Comparison of ENCODE assay signal across 8 cellular contexts in genomic region chr16:4404247-4404966, GRCh38. TPM values are rescaled to one million over a fixed set of nuclear protein-coding genes. Genes with fewer than 3 reads are reported as not detected.
DNase-seq lines count a peak whose midpoint lies in the region; ATAC-seq and TF ChIP-seq lines count a peak whose summit lies in the region.

No MANE protein-coding gene starts in this region.

- peak overlapping the region; percentile 32 for H3K4me3 Mint-ChIP-seq in neural crest cell

- no peak for ATAC-seq in GM18873 (IDR thresholded peaks at IDR 0.05; ENCODE audit: low FRiP score, unreplicated experiment)
- ATAC-seq in GM21447 (IDR thresholded peaks at IDR 0.05; ENCODE audit: unreplicated experiment): no peak
- ATAC-seq in HG02870 (IDR thresholded peaks at IDR 0.05; ENCODE audit: unreplicated experiment): no peak

- no peaks in the 10 kb centered on the region for H3K27me3 ChIP-seq in AG04450 (ENCODE audit: control insufficient read depth, insufficient read depth, low read length)
- no peaks in the 10 kb centered on the region for H3K27me3 ChIP-seq in dorsolateral prefrontal cortex

- TF ChIP-seq CTCF in AG04450 (IDR thresholded peaks at IDR 0.05; ENCODE audit: low read depth, low read length): peak; percentile 85
- TF ChIP-seq CTCF in GM12874 (IDR thresholded peaks at IDR 0.05; ENCODE audit: insufficient read depth, low read depth, low read length): peak; percentile 73
- peak; percentile 47; the same call in 1 of the 2 replicates for TF ChIP-seq CTCF in RWPE1 (conservative IDR thresholded peaks at IDR 0.05; ENCODE audit: low read depth)
- peak in 55 of 56 donors; percentile 17 to 74 (median 58) for TF ChIP-seq CTCF in dorsolateral prefrontal cortex (IDR thresholded peaks at IDR 0.05 in 54 of 56, conservative IDR thresholded peaks at IDR 0.05 in 2 of 56; ENCODE audit: low read depth in 1 of 56, partially characterized antibody in 56 of 56)
- TF ChIP-seq CTCF in neural crest cell (conservative IDR thresholded peaks at IDR 0.05): peak; percentile 74

- intact Hi-C loops in dorsolateral prefrontal cortex (cut with DNase I): loop anchor here (5.0 to 10.0 kb wide), 3 partner anchors 117 to 220 kb away; partner anchors contain the start of gene TFAP4 (in 1 of the 2)

- POLR2A ChIA-PET in AG04450 (lab: Yijun Ruan, JAX) (interaction anchor here (1.3 kb wide), 1 partner anchor 11 kb away, joined by 3 read pairs; no protein-coding TSS in a partner anchor), RWPE1 (lab: Yijun Ruan, JAX; ENCODE audit: low non-redundant PET) (no interaction called here)

- H3K27ac ChIP-seq in AG04450 (ENCODE audit: low read depth, low read length) (no peak overlapping the region), RWPE1 (peak overlapping the region; percentile 32), dorsolateral prefrontal cortex (peak overlapping the region in 24 of 59 donors; percentile 5 to 81 (median 25))

- H3K4me3 ChIP-seq in AG04450 (ENCODE audit: low read depth, low read length): no peak overlapping the region
- H3K4me3 ChIP-seq in dorsolateral prefrontal cortex: no peak overlapping the region

- no peaks in the 10 kb centered on the region for H3K36me3 Mint-ChIP-seq in neural crest cell (ENCODE audit: low read depth)

- H3K9me3 ChIP-seq in AG04450 (ENCODE audit: control insufficient read depth, insufficient read depth, low read length): no peaks in the 10 kb centered on the region

- no peaks in the 10 kb centered on the region for H3K9me3 Mint-ChIP-seq in neural crest cell

- peaks cover 5% of the 10 kb centered on the region for H3K4me1 Mint-ChIP-seq in neural crest cell

- H3K27me3 Mint-ChIP-seq in neural crest cell (ENCODE audit: low read depth): no peaks in the 10 kb centered on the region

- CTCF ChIA-PET in AG04450 (lab: Charles Lee) (interaction anchor here (0.7 to 6.2 kb wide), 13 partner anchors 13 to 93 kb away, joined by 3 to 132 read pairs (median 9); partner anchors contain the start of gene PAM16), RWPE1 (lab: Yijun Ruan, JAX) (interaction anchor here (0.6 to 3.7 kb wide), 9 partner anchors 12 to 131 kb away, joined by 3 to 74 read pairs (median 4); partner anchors contain the start of gene PAM16)

- H3K27ac Mint-ChIP-seq in neural crest cell (ENCODE audit: unreplicated experiment): peak overlapping the region; percentile 75

- DNase-seq in AG04450 (ENCODE audit: low read depth, low spot score) (no peak), RWPE1 (ENCODE audit: low spot score) (no peak), dorsolateral prefrontal cortex (peak in 6 of 10 donors; percentile 25 to 73 (median 64)), neural crest cell (ENCODE audit: low read depth, low spot score) (peak; percentile 64)

RNA-seq across cellular contexts. Expression of gene CORO7, which starts 12.0 kb away (rescaled TPM):
- polyA plus RNA-seq in AG04450 (2011; rRNA removed): 7.0 TPM in 2 replicates
- 14.9 and 17.5 TPM in 2 replicates for polyA minus RNA-seq in AG04450 (2011; rRNA and poly(A)+ RNA removed)
- total RNA-seq in dorsolateral prefrontal cortex: 100 to 1,000 TPM in 1 of 120 experiments, 10 to 100 TPM in 119; 38.4 to 111 (median 63.7) TPM
- 43.2 and 45.4 TPM in 2 replicates for total RNA-seq in neural crest cell

RNA-seq across cellular contexts. Expression of gene DNAJA3, which starts 21.3 kb away (rescaled TPM):
- 32.1 and 32.8 TPM in 2 replicates for polyA plus RNA-seq in AG04450 (2011; rRNA removed)
- polyA minus RNA-seq in AG04450 (2011; rRNA and poly(A)+ RNA removed): 30.9 and 31.1 TPM in 2 replicates
- total RNA-seq in dorsolateral prefrontal cortex: 10 to 100 TPM; 38.3 to 66.6 (median 53.2) TPM
- 45.1 and 55.2 TPM in 2 replicates for total RNA-seq in neural crest cell

RNA-seq across cellular contexts. Expression of gene VASN, which starts 32.8 kb away (rescaled TPM):
- polyA plus RNA-seq in AG04450 (2011; rRNA removed): 19.1 and 27.8 TPM in 2 replicates
- 11.2 and 13.0 TPM in 2 replicates for polyA minus RNA-seq in AG04450 (2011; rRNA and poly(A)+ RNA removed)
- total RNA-seq in dorsolateral prefrontal cortex (10 to 100 TPM in 84 of 120 experiments, 1 to 10 TPM in 36; 3.9 to 49.4 (median 12.1) TPM), neural crest cell (0.91 and 1.2 TPM in 2 replicates)

RNA-seq across cellular contexts. Expression of gene PAM16, which starts 53.3 kb away (rescaled TPM):
- polyA plus RNA-seq in AG04450 (2011; rRNA removed): 18.4 and 23.8 TPM in 2 replicates
- polyA minus RNA-seq in AG04450 (2011; rRNA and poly(A)+ RNA removed): 5.6 and 8.6 TPM in 2 replicates
- 10 to 100 TPM; 31.5 to 61.9 (median 44.6) TPM for total RNA-seq in dorsolateral prefrontal cortex
- total RNA-seq in neural crest cell: 36.2 and 43.3 TPM in 2 replicates

Comparison
In these comparisons a context has a peak if more than half of its experiments do, and no peak if none do; other contexts are left out.
1. DNase-seq: peak in dorsolateral prefrontal cortex (6 of 10) and neural crest cell (single experiment); none in AG04450 (single experiment) and RWPE1 (single experiment).
2. Peak in every context shown above with its lines, with median percentiles within 50 percentile points of each other: CTCF ChIP-seq.